24 cellular contexts compared by ENCODE assay signal in the genomic region with DNA sequence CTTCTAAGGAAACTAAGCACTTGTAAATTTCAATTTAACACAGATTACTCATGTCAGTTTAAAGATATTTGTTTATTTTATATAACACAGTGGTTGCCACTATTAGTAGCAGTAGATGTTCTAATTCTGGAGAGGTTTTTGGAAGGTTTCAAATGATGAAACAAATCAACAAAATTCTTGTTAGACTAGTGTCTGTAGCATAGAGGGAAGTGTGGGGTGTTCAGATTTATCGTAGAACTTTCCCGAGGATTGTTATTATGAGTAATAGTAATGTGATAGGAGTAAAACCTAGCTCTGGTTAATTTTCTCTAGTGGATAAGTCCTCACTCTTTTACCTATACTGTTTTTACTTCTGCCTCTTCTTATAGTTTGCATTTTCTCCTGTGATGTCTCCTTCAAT. TPM values are rescaled to one million over a fixed set of nuclear protein-coding genes. Genes with fewer than 3 reads are reported as not detected.
DNase-seq lines count a peak whose midpoint lies in the region; ATAC-seq, FAIRE-seq and TF ChIP-seq lines count a peak whose summit lies in the region.
"Had no signal": no experiment of that assay in that cellular context is flagged by ENCODE, and none has a peak within 500 bp of the region (broad histone marks: within the 10 kb centered on the region; RNA-seq: fewer than 3 reads in every experiment).

No MANE protein-coding gene starts in this region.

- H3K4me1 ChIP-seq in cardiac muscle cell (ENCODE audit: low read depth): peaks cover 31% of the 10 kb centered on the region
- H3K4me1 ChIP-seq in keratinocyte (ENCODE audit: control insufficient read depth, extremely low read depth, insufficient read depth, low read length): peaks cover 21% of the 10 kb centered on the region
- H3K4me1 ChIP-seq: BE2C had no signal

- H3K79me2 ChIP-seq in keratinocyte (ENCODE audit: control insufficient read depth, insufficient read depth, low read length): peaks cover 87% of the 10 kb centered on the region

- intact Hi-C loops in Right ventricle myocardium inferior (cut with DNase I): no loop called here

- no peak for ATAC-seq in Right ventricle myocardium inferior

- H3K9ac ChIP-seq in keratinocyte (ENCODE audit: control insufficient read depth, extremely low read depth, insufficient read depth, low read length): no peak overlapping the region

- in situ Hi-C loops in astrocyte of the spinal cord (cut with HindIII; ENCODE audit: low sequenced_read_pairs): no loop called here

- no peaks in the 10 kb centered on the region for H4K20me1 ChIP-seq in keratinocyte (ENCODE audit: control insufficient read depth, extremely low read depth, insufficient read depth, low read length)

- dilution Hi-C loops in keratinocyte (cut with MboI; ENCODE audit: extremely low pct_ligation_motif_present, low sequenced_read_pairs): no loop called here

- H2AFZ ChIP-seq in keratinocyte (ENCODE audit: control insufficient read depth, low read length): no peak overlapping the region

- no peaks in the 10 kb centered on the region for H3K9me1 ChIP-seq in keratinocyte (ENCODE audit: control insufficient read depth, extremely low read depth, insufficient read depth, low read length)

- no peak overlapping the region for H3K4me3 ChIP-seq in cardiac muscle cell
- no peak overlapping the region for H3K4me3 ChIP-seq in astrocyte of the spinal cord (ENCODE audit: low read depth, low read length)
- H3K4me3 ChIP-seq in keratinocyte (ENCODE audit: control insufficient read depth in 2 of 3, extremely low read depth in 1 of 3, insufficient read depth in 2 of 3, low read depth in 1 of 3, low read length in 3 of 3): no peak overlapping the region

- H3K27me3 ChIP-seq in cardiac muscle cell: no peaks in the 10 kb centered on the region
- H3K27me3 ChIP-seq in keratinocyte (ENCODE audit: control insufficient read depth, extremely low read depth, insufficient read depth, low read length): no peaks in the 10 kb centered on the region
- H3K27me3 ChIP-seq: BE2C had no signal

- H3K9me3 ChIP-seq in cardiac muscle cell (ENCODE audit: low read depth): no peaks in the 10 kb centered on the region
- no peaks in the 10 kb centered on the region for H3K9me3 ChIP-seq in keratinocyte (ENCODE audit: control insufficient read depth, low read depth, low read length)
- H3K9me3 ChIP-seq: BE2C had no signal

- DNase-seq in cardiac muscle cell (ENCODE audit: low read depth in 1 of 2, low spot score in 1 of 2) (no peak), Right ventricle myocardium inferior (ENCODE audit: missing footprints) (no peak), astrocyte of the spinal cord (ENCODE audit: low read depth, low spot score) (peak; percentile 4), keratinocyte (ENCODE audit: low read depth, low spot score) (no peak), GM12892 (ENCODE audit: insufficient read length) (no peak), caudate nucleus (lab: John Stamatoyannopoulos, UW) (no peak), NCI-H1436 (lab: John Stamatoyannopoulos, UW) (no peak)
- DNase-seq in activated CD4-positive, alpha-beta T cell treated with anti-CD3 and anti-CD28 coated beads, Interleukin-2, amount 50 U/mL, for 48 hours: no peak
- DNase-seq: 8988T; BE2C; CD4-positive, CD25-positive, alpha-beta regulatory T cell; COR-L47; DMS 273 treated with DMSO at 0.1 percent for 48 hours; DND-41; GOT3; KBM-7; NCI-H1417; NCI-H187 treated with DMSO at 0.1 percent for 48 hours; NCI-H226; NCI-H524; NCI-H82; RPMI8226; SIG-M5 had no signal

- H3K4me2 ChIP-seq in keratinocyte (ENCODE audit: control insufficient read depth, extremely low read depth, insufficient read depth, low read depth, low read length): peak overlapping the region; percentile 1

- H3K27ac ChIP-seq in cardiac muscle cell (peak overlapping the region; percentile 72), keratinocyte (ENCODE audit: control insufficient read depth, insufficient read depth, low read length) (no peak overlapping the region), caudate nucleus (ENCODE audit: low read depth, low read length) (no peak overlapping the region)

- H3K36me3 ChIP-seq in cardiac muscle cell (no peaks in the 10 kb centered on the region), keratinocyte (ENCODE audit: control insufficient read depth in 2 of 2, extremely low read depth in 1 of 2, insufficient read depth in 2 of 2, low read length in 2 of 2) (peaks cover 0 to 3% of the 10 kb centered on the region in 2 experiments)
- H3K36me3 ChIP-seq: BE2C had no signal

- TF ChIP-seq POLR2A in GM12892 (IDR thresholded peaks at IDR 0.05; ENCODE audit: low read depth, low read length): no peak

- TF ChIP-seq CTCF in cardiac muscle cell (IDR thresholded peaks at IDR 0.05; ENCODE audit: low read depth, low read length) (no peak), astrocyte of the spinal cord (IDR thresholded peaks at IDR 0.05; ENCODE audit: low read depth, low read length) (no peak), keratinocyte (optimal IDR thresholded peaks at IDR 0.05 in 1 of 3, IDR thresholded peaks at IDR 0.05 in 1 of 3, conservative IDR thresholded peaks at IDR 0.05 in 1 of 3; ENCODE audit: extremely low read depth in 1 of 3, insufficient read depth in 2 of 3, low read length in 3 of 3) (no peak)

- FAIRE-seq in keratinocyte (lab: Jason Lieb, UNC) (no peak), GM12892 (lab: Jason Lieb, UNC) (no peak)
- FAIRE-seq: G401.6 had no signal

RNA-seq across cellular contexts. Expression of gene GAN, which starts 6.3 kb away (rescaled TPM):
- total RNA-seq in cardiac muscle cell (20.8 and 30.8 TPM in 2 replicates), Right ventricle myocardium inferior (8.5 TPM)
- polyA plus RNA-seq in cardiac muscle cell (2.7 and 5.5 TPM in 2 replicates), keratinocyte (5.3 to 6.5 TPM (median 5.8 TPM) in 3 replicates)
- polyA plus RNA-seq in keratinocyte (2011; ENCODE audit: low read depth): 14.7 TPM
- polyA plus RNA-seq in keratinocyte (2011; cell fraction: cytosol; rRNA removed): 3.8 and 4.4 TPM in 2 replicates
- polyA plus RNA-seq in keratinocyte (2011; cell fraction: nucleus; rRNA removed): 11.0 and 12.7 TPM in 2 replicates
- 3.2 and 11.1 TPM in 2 replicates for polyA plus RNA-seq in keratinocyte (2012; ENCODE audit: low replicate concordance)
- 11.7 to 25.4 TPM (median 18.6 TPM) in 3 replicates for polyA minus RNA-seq in keratinocyte
- polyA minus RNA-seq in keratinocyte (2011; cell fraction: cytosol; rRNA and poly(A)+ RNA removed): 14.0 TPM
- polyA minus RNA-seq in keratinocyte (2011; cell fraction: nucleus; rRNA and poly(A)+ RNA removed): 23.0 and 42.6 TPM in 2 replicates
- polyA plus RNA-seq in GM12892 (2012; ENCODE audit: missing spikeins): 2.6 TPM
